In the genomic region with DNA sequence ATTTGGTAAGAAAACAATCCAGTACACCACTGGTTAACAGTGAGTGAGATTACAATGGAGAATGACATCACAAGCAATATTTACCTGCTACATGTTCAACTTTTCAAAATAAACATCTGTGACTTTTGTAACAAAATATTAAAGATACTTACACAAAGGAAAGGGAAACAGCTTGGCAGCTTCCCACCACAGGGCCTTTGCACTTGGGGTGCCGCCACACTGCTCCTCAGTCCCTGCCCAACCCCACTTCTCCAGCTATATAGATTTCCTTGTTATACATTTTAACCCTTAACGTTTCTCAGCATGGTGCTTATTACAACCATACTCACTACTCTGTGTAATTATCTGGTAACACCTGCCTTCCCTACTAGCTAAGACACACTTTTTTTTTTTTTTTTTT, we compare ENCODE assay signal across 30 cellular contexts.
"Had no signal": no experiment of that assay in that cellular context is flagged by ENCODE, and none has a peak within 500 bp of the region (broad histone marks: within the 10 kb centered on the region; RNA-seq: fewer than 3 reads in every experiment).

No MANE protein-coding gene starts in this region.

- DNase-seq: activated CD4-positive, alpha-beta memory T cell treated with anti-CD3 and anti-CD28 coated beads, Interleukin-2, amount 10 ng/mL, durations not matched to agents 7 days and 5 days; activated CD4-positive, alpha-beta T cell treated with anti-CD3 and anti-CD28 coated beads for 1 hour; activated CD4-positive, alpha-beta T cell treated with anti-CD3 and anti-CD28 coated beads for 48 hours; activated CD4-positive, CD25-positive, alpha-beta regulatory T cell; activated CD8-positive, alpha-beta memory T cell treated with anti-CD3 and anti-CD28 coated beads for 24 hours; activated CD8-positive, alpha-beta memory T cell treated with anti-CD3 and anti-CD28 coated beads, Interleukin-2, amount 10 ng/mL, durations not matched to agents 7 days and 5 days; activated CD8-positive, alpha-beta memory T cell treated with anti-CD3 and anti-CD28 coated beads, Interleukin-2, amount 50 U/mL, for 48 hours; activated effector memory CD4-positive, alpha-beta T cell treated with Interleukin-2 at 50 U/mL for 16 hours; activated naive CD4-positive, alpha-beta T cell treated with anti-CD3 and anti-CD28 coated beads, Interleukin-2, amount 10 ng/mL, durations not matched to agents 7 days and 5 days; activated naive CD8-positive, alpha-beta T cell treated with anti-CD3 and anti-CD28 coated beads, Interleukin-2, amount 50 U/mL, for 24 hours; activated T-cell treated with anti-CD3 and anti-CD28 coated beads, Interleukin-2, amount 50 U/mL, for 48 hours; anterior cingulate cortex; brain microvascular endothelial cell; central memory CD4-positive, alpha-beta T cell; MM.1S; MV-4-11; NCI-H1092; NCI-H1436; NCI-H187; NCI-H2029 treated with DMSO at 0.1 percent for 48 hours; NCI-H2107; NCI-H510A; NCI-H526; RPMI8226; SHP77 treated with DMSO at 0.1 percent for 48 hours; T-cell; T-helper 17 cell had no signal

- H3K27ac ChIP-seq: brain microvascular endothelial cell, KMS-11, VCaP had no signal

- H3K36me3 ChIP-seq: brain microvascular endothelial cell had no signal

- H3K27me3 ChIP-seq: brain microvascular endothelial cell had no signal

- H3K27ac Mint-ChIP-seq: activated CD4-positive, alpha-beta memory T cell treated with anti-CD3 and anti-CD28 coated beads, Interleukin-2, amount 10 ng/mL, durations not matched to agents 7 days and 5 days; activated CD8-positive, alpha-beta memory T cell treated with anti-CD3 and anti-CD28 coated beads, Interleukin-2, amount 10 ng/mL, durations not matched to agents 7 days and 5 days; activated naive CD4-positive, alpha-beta T cell treated with anti-CD3 and anti-CD28 coated beads, Interleukin-2, amount 10 ng/mL, durations not matched to agents 7 days and 5 days; activated naive CD8-positive, alpha-beta T cell; activated naive CD8-positive, alpha-beta T cell treated with anti-CD3 and anti-CD28 coated beads, Interleukin-2, amount 50 U/mL, for 24 hours; T-cell; T-helper 17 cell had no signal

- H3K9me3 Mint-ChIP-seq: activated CD4-positive, alpha-beta memory T cell treated with anti-CD3 and anti-CD28 coated beads, Interleukin-2, amount 10 ng/mL, durations not matched to agents 7 days and 5 days; activated naive CD4-positive, alpha-beta T cell treated with anti-CD3 and anti-CD28 coated beads, Interleukin-2, amount 10 ng/mL, durations not matched to agents 7 days and 5 days; activated naive CD8-positive, alpha-beta T cell treated with anti-CD3 and anti-CD28 coated beads, Interleukin-2, amount 50 U/mL, for 24 hours; T-cell had no signal

- H3K27me3 Mint-ChIP-seq: activated CD4-positive, alpha-beta memory T cell treated with anti-CD3 and anti-CD28 coated beads, Interleukin-2, amount 10 ng/mL, durations not matched to agents 7 days and 5 days; activated CD8-positive, alpha-beta memory T cell treated with anti-CD3 and anti-CD28 coated beads, Interleukin-2, amount 10 ng/mL, durations not matched to agents 7 days and 5 days; activated naive CD4-positive, alpha-beta T cell treated with anti-CD3 and anti-CD28 coated beads, Interleukin-2, amount 10 ng/mL, durations not matched to agents 7 days and 5 days; activated naive CD8-positive, alpha-beta T cell; activated naive CD8-positive, alpha-beta T cell treated with anti-CD3 and anti-CD28 coated beads, Interleukin-2, amount 50 U/mL, for 24 hours; T-cell; T-helper 17 cell had no signal

- H3K36me3 Mint-ChIP-seq: activated CD8-positive, alpha-beta memory T cell treated with anti-CD3 and anti-CD28 coated beads, Interleukin-2, amount 10 ng/mL, durations not matched to agents 7 days and 5 days; activated naive CD4-positive, alpha-beta T cell treated with anti-CD3 and anti-CD28 coated beads, Interleukin-2, amount 10 ng/mL, durations not matched to agents 7 days and 5 days; activated naive CD8-positive, alpha-beta T cell had no signal

- H3K4me3 Mint-ChIP-seq: activated CD4-positive, alpha-beta memory T cell treated with anti-CD3 and anti-CD28 coated beads, Interleukin-2, amount 10 ng/mL, durations not matched to agents 7 days and 5 days; activated CD8-positive, alpha-beta memory T cell treated with anti-CD3 and anti-CD28 coated beads, Interleukin-2, amount 10 ng/mL, durations not matched to agents 7 days and 5 days; activated naive CD4-positive, alpha-beta T cell treated with anti-CD3 and anti-CD28 coated beads, Interleukin-2, amount 10 ng/mL, durations not matched to agents 7 days and 5 days; activated naive CD8-positive, alpha-beta T cell; activated naive CD8-positive, alpha-beta T cell treated with anti-CD3 and anti-CD28 coated beads, Interleukin-2, amount 50 U/mL, for 24 hours; T-helper 17 cell had no signal
